Comparison of ENCODE assay signal across 8 cellular contexts in the genomic region with DNA sequence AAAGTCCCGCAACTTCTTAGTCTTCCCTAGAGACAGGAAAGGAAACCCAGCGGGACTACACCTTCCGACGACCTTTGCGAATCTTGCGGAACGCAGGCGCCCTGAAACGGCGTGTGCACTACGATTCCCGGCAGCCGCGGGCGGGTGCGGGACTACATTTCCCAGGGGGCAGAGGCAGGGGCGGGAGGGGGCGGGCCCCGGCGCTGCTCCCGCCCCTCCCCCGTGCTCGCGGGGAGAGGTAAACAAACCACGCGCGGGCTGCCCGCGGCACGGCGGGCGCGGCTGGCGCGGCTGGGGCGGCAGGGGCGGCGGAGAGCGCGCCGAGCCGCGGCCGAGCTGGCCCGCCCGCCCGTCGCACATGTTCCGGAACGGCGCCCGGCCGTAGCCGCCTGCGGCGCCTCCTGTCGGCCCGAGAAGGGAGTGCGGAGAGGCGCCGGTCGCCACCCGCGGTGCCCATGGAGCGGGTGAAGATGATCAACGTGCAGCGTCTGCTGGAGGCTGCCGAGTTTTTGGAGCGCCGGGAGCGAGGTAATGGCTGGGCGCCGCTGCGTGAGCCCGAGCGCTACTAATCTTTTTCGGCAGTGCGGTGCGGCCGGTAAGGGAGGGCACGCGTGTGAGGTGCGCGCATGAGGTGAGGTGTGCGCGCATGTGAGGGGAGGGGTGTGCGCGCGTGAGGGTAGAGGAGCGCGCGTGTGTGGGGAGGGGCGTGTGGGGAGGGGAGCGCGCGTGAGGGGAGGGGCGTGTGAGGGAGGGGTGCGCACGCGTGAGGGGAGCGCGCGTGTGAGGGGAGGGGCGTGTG. TPM values are rescaled to one million over a fixed set of nuclear protein-coding genes. Genes with fewer than 3 reads are reported as not detected.
DNase-seq lines count a peak whose midpoint lies in the region; ATAC-seq and TF ChIP-seq lines count a peak whose summit lies in the region.

No MANE protein-coding gene starts in this region.

- H3K27ac ChIP-seq in CD4-positive, CD25-positive, alpha-beta regulatory T cell (ENCODE audit: insufficient read depth, low read length, poor library complexity, severe bottlenecking), result peak overlapping the region; percentile 89
- peak overlapping the region; percentile 57 for H3K27ac ChIP-seq in ectodermal cell (ENCODE audit: insufficient read depth, low read depth, low read length, poor library complexity, severe bottlenecking)
- peak overlapping the region; percentile 88 for H3K27ac ChIP-seq in lower lobe of right lung

- WGBS in ectodermal cell, 2 experiments, result 0% methylated on average over 104 of the region's 104 CpGs

- intact Hi-C loops in lower lobe of right lung (cut with DNase I), result no loop called here

- POLR2A ChIA-PET in activated CD4-positive, alpha-beta memory T cell treated with anti-CD3 and anti-CD28 coated beads, Interleukin-2, amount 10 ng/mL, durations not matched to agents 7 days and 5 days (lab: Charles Lee), result interaction anchor here (1.0 to 9.1 kb wide), 4 partner anchors 16 to 341 kb away, joined by 3 to 222 read pairs (median 3); partner anchors contain the start of genes MXI1 and SMC3

- H3K4me3 ChIP-seq in CD4-positive, CD25-positive, alpha-beta regulatory T cell (ENCODE audit: low read depth, low read length), result peak overlapping the region; percentile 86
- H3K4me3 ChIP-seq in ectodermal cell (ENCODE audit: insufficient read depth, low read depth, low read length), result peak overlapping the region; percentile 58
- peak overlapping the region; percentile 86 for H3K4me3 ChIP-seq in lower lobe of right lung

- peak; percentile 65 to 68 for ATAC-seq in CD4-positive, CD25-positive, alpha-beta regulatory T cell (ENCODE audit: low read depth in 2 of 2)
- ATAC-seq in GM19438 (IDR thresholded peaks at IDR 0.05; ENCODE audit: low read depth, unreplicated experiment) (peak; percentile 77), HG03565 (IDR thresholded peaks at IDR 0.05; ENCODE audit: unreplicated experiment) (peak; percentile 72), lower lobe of right lung (peak; percentile 79 to 84)

- H3K27me3 ChIP-seq in CD4-positive, CD25-positive, alpha-beta regulatory T cell (ENCODE audit: control insufficient read depth, insufficient read depth, low read length), result no peaks in the 10 kb centered on the region
- peaks cover 10% of the 10 kb centered on the region for H3K27me3 ChIP-seq in ectodermal cell (ENCODE audit: control insufficient read depth, insufficient read depth, low read length, poor library complexity, severe bottlenecking)
- no peaks in the 10 kb centered on the region for H3K27me3 ChIP-seq in lower lobe of right lung (ENCODE audit: low read depth)

- H3K27me3 Mint-ChIP-seq in CD4-positive, CD25-positive, alpha-beta regulatory T cell, result peaks cover 4% of the 10 kb centered on the region
- no peaks in the 10 kb centered on the region for H3K27me3 Mint-ChIP-seq in activated CD4-positive, alpha-beta memory T cell treated with anti-CD3 and anti-CD28 coated beads, Interleukin-2, amount 10 ng/mL, durations not matched to agents 7 days and 5 days

- CTCF ChIA-PET in activated CD4-positive, alpha-beta memory T cell treated with anti-CD3 and anti-CD28 coated beads, Interleukin-2, amount 10 ng/mL, durations not matched to agents 7 days and 5 days (lab: Charles Lee), result interaction anchor here (0.6 to 10.1 kb wide), 4 partner anchors 16 to 87 kb away, joined by 3 to 179 read pairs (median 5); partner anchors contain the start of gene MXI1

- H3K36me3 Mint-ChIP-seq in CD4-positive, CD25-positive, alpha-beta regulatory T cell, result peaks cover 7% of the 10 kb centered on the region
- H3K36me3 Mint-ChIP-seq in activated CD4-positive, alpha-beta memory T cell treated with anti-CD3 and anti-CD28 coated beads, Interleukin-2, amount 10 ng/mL, durations not matched to agents 7 days and 5 days (ENCODE audit: low read depth), result peaks cover 20% of the 10 kb centered on the region

- peaks cover 8% of the 10 kb centered on the region for H3K36me3 ChIP-seq in CD4-positive, CD25-positive, alpha-beta regulatory T cell (ENCODE audit: control insufficient read depth, insufficient read depth, low read length)
- no peaks in the 10 kb centered on the region for H3K36me3 ChIP-seq in ectodermal cell (ENCODE audit: control insufficient read depth, insufficient read depth, low read length)
- peaks cover 18% of the 10 kb centered on the region for H3K36me3 ChIP-seq in lower lobe of right lung

- no peaks in the 10 kb centered on the region for H3K9me3 ChIP-seq in CD4-positive, CD25-positive, alpha-beta regulatory T cell (ENCODE audit: control insufficient read depth in 2 of 2, low read length in 2 of 2)
- no peaks in the 10 kb centered on the region for H3K9me3 ChIP-seq in ectodermal cell (ENCODE audit: control insufficient read depth, low read length)
- no peaks in the 10 kb centered on the region for H3K9me3 ChIP-seq in lower lobe of right lung

- H3K27ac Mint-ChIP-seq in CD4-positive, CD25-positive, alpha-beta regulatory T cell, result peak overlapping the region; percentile 94 to 96 (median 94)
- peak overlapping the region; percentile 82 for H3K27ac Mint-ChIP-seq in activated CD4-positive, alpha-beta memory T cell treated with anti-CD3 and anti-CD28 coated beads, Interleukin-2, amount 10 ng/mL, durations not matched to agents 7 days and 5 days

- TF ChIP-seq CTCF in lower lobe of right lung (IDR thresholded peaks at IDR 0.05), result peak; percentile 72

- peak; percentile 85 to 94 (median 87) for DNase-seq in CD4-positive, CD25-positive, alpha-beta regulatory T cell
- peak; percentile 19 for DNase-seq in NCI-H748 treated with DMSO at 0.1 percent for 48 hours (lab: John Stamatoyannopoulos, UW)
- peak; percentile 88 for DNase-seq in activated CD4-positive, alpha-beta memory T cell treated with anti-CD3 and anti-CD28 coated beads, Interleukin-2, amount 10 ng/mL, durations not matched to agents 7 days and 5 days
- DNase-seq in lower lobe of right lung, result peak; percentile 93
- peak; percentile 80 to 85 for DNase-seq in stimulated activated CD4-positive, alpha-beta T cell treated with anti-CD3 and anti-CD28 coated beads, Interleukin-4, amount 100 ng/mL, for 48 hours (ENCODE audit: low read depth in 2 of 2)

- peaks cover 0 to 1% (median 0%) of the 10 kb centered on the region in 7 donors for H3K9me3 Mint-ChIP-seq in CD4-positive, CD25-positive, alpha-beta regulatory T cell
- H3K9me3 Mint-ChIP-seq in activated CD4-positive, alpha-beta memory T cell treated with anti-CD3 and anti-CD28 coated beads, Interleukin-2, amount 10 ng/mL, durations not matched to agents 7 days and 5 days, result no peaks in the 10 kb centered on the region

- H3K4me1 Mint-ChIP-seq in CD4-positive, CD25-positive, alpha-beta regulatory T cell, result peaks cover 8 to 54% (median 37%) of the 10 kb centered on the region in 4 donors
- H3K4me1 Mint-ChIP-seq in activated CD4-positive, alpha-beta memory T cell treated with anti-CD3 and anti-CD28 coated beads, Interleukin-2, amount 10 ng/mL, durations not matched to agents 7 days and 5 days, result peaks cover 53% of the 10 kb centered on the region

- peaks cover 30% of the 10 kb centered on the region for H3K4me1 ChIP-seq in CD4-positive, CD25-positive, alpha-beta regulatory T cell (ENCODE audit: control insufficient read depth, insufficient read depth, low read length, poor library complexity, severe bottlenecking)
- H3K4me1 ChIP-seq in ectodermal cell (ENCODE audit: control insufficient read depth, insufficient read depth, low read length), result peaks cover 11% of the 10 kb centered on the region
- H3K4me1 ChIP-seq in lower lobe of right lung, result peaks cover 28% of the 10 kb centered on the region

- H3K4me3 Mint-ChIP-seq in CD4-positive, CD25-positive, alpha-beta regulatory T cell, result peak overlapping the region; percentile 81 to 98 (median 94)
- peak overlapping the region; percentile 88 for H3K4me3 Mint-ChIP-seq in activated CD4-positive, alpha-beta memory T cell treated with anti-CD3 and anti-CD28 coated beads, Interleukin-2, amount 10 ng/mL, durations not matched to agents 7 days and 5 days

RNA-seq across cellular contexts. Expression of gene MXI1, which starts 18.6 kb away (rescaled TPM):
- total RNA-seq in CD4-positive, CD25-positive, alpha-beta regulatory T cell, result 48.1 TPM
- 10 to 100 TPM; 34.2 to 56.8 (median 40.2) TPM for polyA plus RNA-seq in CD4-positive, CD25-positive, alpha-beta regulatory T cell
- 10 to 100 TPM; 74.2 to 75.4 TPM for total RNA-seq in activated CD4-positive, alpha-beta memory T cell treated with anti-CD3 and anti-CD28 coated beads, Interleukin-2, amount 10 ng/mL, durations not matched to agents 7 days and 5 days
- 21.8 TPM for polyA plus RNA-seq in ectodermal cell (2013, experiment 1 of 4)
- 20.0 TPM for polyA plus RNA-seq in ectodermal cell (2013, experiment 2 of 4)
- 19.4 TPM for polyA plus RNA-seq in ectodermal cell (2013, experiment 3 of 4)
- polyA plus RNA-seq in ectodermal cell (2013, experiment 4 of 4), result 19.5 TPM
- total RNA-seq in lower lobe of right lung, result 33.3 TPM

Comparison
In these comparisons a context has a peak if more than half of its experiments do, and no peak if none do; other contexts are left out.
1. Peak in every context shown above with its lines: DNase-seq, ATAC-seq, H3K4me3 ChIP-seq and H3K27ac ChIP-seq.
2. DNase-seq: peak in every context shown above with its lines; median percentile 93 in lower lobe of right lung; 88 in activated CD4-positive, alpha-beta memory T cell treated with anti-CD3 and anti-CD28 coated beads, Interleukin-2, amount 10 ng/mL, durations not matched to agents 7 days and 5 days; 87 in CD4-positive, CD25-positive, alpha-beta regulatory T cell; 82 in stimulated activated CD4-positive, alpha-beta T cell treated with anti-CD3 and anti-CD28 coated beads, Interleukin-4, amount 100 ng/mL, for 48 hours; 19 in NCI-H748 treated with DMSO at 0.1 percent for 48 hours.